22 cellular contexts compared by ENCODE assay signal in genomic region chr18:61398961-61399632, GRCh38.
DNase-seq lines count a peak whose midpoint lies in the region; ATAC-seq, FAIRE-seq and TF ChIP-seq lines count a peak whose summit lies in the region.
"Had no signal": no experiment of that assay in that cellular context is flagged by ENCODE, and none has a peak within 500 bp of the region (broad histone marks: within the 10 kb centered on the region; RNA-seq: fewer than 3 reads in every experiment).

No MANE protein-coding gene starts in this region.

- no peaks in the 10 kb centered on the region for H3K79me2 ChIP-seq in endothelial cell of umbilical vein (ENCODE audit: control insufficient read depth, insufficient read depth, low read length)

- FAIRE-seq in endothelial cell of umbilical vein (lab: Jason Lieb, UNC) = peak; percentile 38
- FAIRE-seq: colon, GM19239, K562 had no signal

- no peaks in the 10 kb centered on the region for H4K20me1 ChIP-seq in endothelial cell of umbilical vein (replicated peaks; ENCODE audit: control insufficient read depth, extremely low read depth, insufficient read depth, low read length)

- no peak overlapping the region for H3K4me3 ChIP-seq in endothelial cell of umbilical vein (replicated peaks in 1 of 3; ENCODE audit: insufficient read depth in 1 of 3, low read depth in 1 of 3, low read length in 3 of 3)
- H3K4me3 ChIP-seq: K562, neural progenitor cell, stomach had no signal

- POLR2A ChIA-PET in endothelial cell of umbilical vein (lab: Charles Lee) = no interaction called here

- CTCF ChIA-PET in endothelial cell of umbilical vein (lab: Charles Lee) = interaction anchor here (0.8 to 1.0 kb wide), 2 partner anchors 11 to 77 kb away, joined by 3 read pairs; no protein-coding TSS in a partner anchor

- no peak for TF ChIP-seq POLR2A in endothelial cell of umbilical vein (IDR thresholded peaks at IDR 0.05; ENCODE audit: low read depth, low read length)

- H3K9me3 ChIP-seq in endothelial cell of umbilical vein (replicated peaks; ENCODE audit: control insufficient read depth, insufficient read depth, low read length) = no peaks in the 10 kb centered on the region
- H3K9me3 ChIP-seq: BE2C, stomach had no signal

- no peak overlapping the region for H3K4me2 ChIP-seq in endothelial cell of umbilical vein (ENCODE audit: insufficient read depth, low read length)
- H3K4me2 ChIP-seq: neural progenitor cell had no signal

- peaks cover 44% of the 10 kb centered on the region for H3K4me1 Mint-ChIP-seq in osteocyte (ENCODE audit: unreplicated experiment)
- H3K4me1 Mint-ChIP-seq: T-helper 17 cell had no signal

- no peak overlapping the region for H3K9ac ChIP-seq in endothelial cell of umbilical vein (replicated peaks; ENCODE audit: extremely low read depth, insufficient read depth, low read length)
- H3K9ac ChIP-seq: neural progenitor cell had no signal

- H3K4me3 Mint-ChIP-seq in osteocyte (ENCODE audit: unreplicated experiment) = peak overlapping the region; percentile 11
- H3K4me3 Mint-ChIP-seq: activated T-helper 1 cell treated with anti-CD3 and anti-CD28 coated beads, Interleukin-12 subunit alpha, Interleukin-12 subunit beta, Interleukin-2, Interleukin-4 antibody, amounts not matched to agents 30 ng/mL and 10 ng/mL and 1 ng/mL, durations not matched to agents 14 hours and 24 hours and 36 hours; neural progenitor cell; T-helper 17 cell had no signal

- peak overlapping the region; percentile 91 for H3K27ac Mint-ChIP-seq in osteocyte (ENCODE audit: unreplicated experiment)
- H3K27ac Mint-ChIP-seq: activated T-helper 1 cell treated with anti-CD3 and anti-CD28 coated beads, Interleukin-12 subunit alpha, Interleukin-12 subunit beta, Interleukin-2, Interleukin-4 antibody, amounts not matched to agents 30 ng/mL and 10 ng/mL and 1 ng/mL, durations not matched to agents 14 hours and 24 hours and 36 hours; neural progenitor cell; T-helper 17 cell had no signal

- H3K4me1 ChIP-seq in endothelial cell of umbilical vein (ENCODE audit: control insufficient read depth, extremely low read depth, insufficient read depth, low read length) = peaks cover 22% of the 10 kb centered on the region
- H3K4me1 ChIP-seq: BE2C, stomach had no signal

- H3K27ac ChIP-seq in endothelial cell of umbilical vein (ENCODE audit: insufficient read depth, low read depth, low read length) = no peak overlapping the region
- H3K27ac ChIP-seq: epithelial cell of prostate, neural progenitor cell, stomach had no signal

- H3K36me3 ChIP-seq in endothelial cell of umbilical vein (ENCODE audit: control insufficient read depth in 2 of 2, extremely low read depth in 1 of 2, insufficient read depth in 2 of 2, low read length in 2 of 2) = no peaks in the 10 kb centered on the region
- H3K36me3 ChIP-seq: BE2C, neural progenitor cell, stomach had no signal

- no peak overlapping the region for H2AFZ ChIP-seq in endothelial cell of umbilical vein (ENCODE audit: low read depth, low read length)
- H2AFZ ChIP-seq: neural progenitor cell had no signal

- no peaks in the 10 kb centered on the region for H3K9me1 ChIP-seq in endothelial cell of umbilical vein (replicated peaks; ENCODE audit: control insufficient read depth, extremely low read depth, insufficient read depth, low read length)

- TF ChIP-seq CTCF in endothelial cell of umbilical vein (IDR thresholded peaks at IDR 0.05; ENCODE audit: extremely low read depth in 1 of 2, insufficient read depth in 1 of 2, low read depth in 1 of 2, low read length in 2 of 2) = no peak
- no peak for TF ChIP-seq CTCF in osteocyte (IDR thresholded peaks at IDR 0.05)

- DNase-seq in Daoy (ENCODE audit: low read depth) (peak; percentile 31), RPMI7951 (ENCODE audit: low read depth) (peak; percentile 23), endothelial cell of umbilical vein (ENCODE audit: low read depth, low spot score) (peak; percentile 25), osteocyte (ENCODE audit: extremely low spot score, unreplicated experiment) (no peak), NCI-H2107 treated with DMSO at 0.1 percent for 48 hours (lab: John Stamatoyannopoulos, UW; ENCODE audit: unreplicated experiment) (no peak)
- DNase-seq in NK-92 treated with Interleukin-12 subunit alpha and Interleukin-12 subunit beta, amount 100 ng/mL, for 24 hours (lab: John Stamatoyannopoulos, UW) = no peak
- DNase-seq: activated CD8-positive, alpha-beta memory T cell treated with anti-CD3 and anti-CD28 coated beads for 24 hours; BE2C; hippocampal formation; kidney glomerular epithelial cell; NCI-H1105; SHP77; stomach; T-helper 17 cell had no signal

- no peaks in the 10 kb centered on the region for H3K9me3 Mint-ChIP-seq in osteocyte (ENCODE audit: unreplicated experiment)
- H3K9me3 Mint-ChIP-seq: activated T-helper 1 cell treated with anti-CD3 and anti-CD28 coated beads, Interleukin-12 subunit alpha, Interleukin-12 subunit beta, Interleukin-2, Interleukin-4 antibody, amounts not matched to agents 30 ng/mL and 10 ng/mL and 1 ng/mL, durations not matched to agents 14 hours and 24 hours and 36 hours had no signal

- dilution Hi-C loops in endothelial cell of umbilical vein (cut with MboI; ENCODE audit: extremely low pct_ligation_motif_present, low sequenced_read_pairs) = no loop called here

- H3K36me3 Mint-ChIP-seq in osteocyte (ENCODE audit: unreplicated experiment) = no peaks in the 10 kb centered on the region

- H3K27me3 ChIP-seq in endothelial cell of umbilical vein (ENCODE audit: control insufficient read depth in 2 of 2, insufficient read depth in 2 of 2, low read length in 2 of 2) = no peaks in the 10 kb centered on the region
- H3K27me3 ChIP-seq: BE2C, neural progenitor cell, stomach had no signal

- no peak for ATAC-seq in GM18520 (IDR thresholded peaks at IDR 0.05; ENCODE audit: unreplicated experiment)
- no peak for ATAC-seq in HG03378 (IDR thresholded peaks at IDR 0.05; ENCODE audit: unreplicated experiment)
- ATAC-seq: K562, T-helper 17 cell had no signal

- no TSS peak for BruUV-seq in endothelial cell of umbilical vein (replicated peaks; lab: Mats Ljungman, UMichigan)

- no peaks in the 10 kb centered on the region for H3K27me3 Mint-ChIP-seq in osteocyte (ENCODE audit: unreplicated experiment)

- intact Hi-C loops in endothelial cell of umbilical vein (cut with micrococcal nuclease) = no loop called here

TF ChIP-seq in endothelial cell of umbilical vein, 7 proteins besides CTCF, POLR2A, EP300 and RAD21:
- peak; percentile 3 for TF ChIP-seq FOS (IDR thresholded peaks at IDR 0.05; ENCODE audit: borderline replicate concordance, insufficient read depth, low read length)
- TF ChIP-seq MAX (IDR thresholded peaks at IDR 0.05; ENCODE audit: insufficient read depth, insufficient read length) = no peak

Comparison
In these comparisons a context has a peak if more than half of its experiments do, and no peak if none do; other contexts are left out.
1. DNase-seq: peak in Daoy (single experiment), RPMI7951 (single experiment) and endothelial cell of umbilical vein (single experiment); none in osteocyte (single experiment), NCI-H2107 treated with DMSO at 0.1 percent for 48 hours (single experiment) and NK-92 treated with Interleukin-12 subunit alpha and Interleukin-12 subunit beta, amount 100 ng/mL, for 24 hours (single experiment).